ENCODE assay signal across 8 cellular contexts in the genomic region with DNA sequence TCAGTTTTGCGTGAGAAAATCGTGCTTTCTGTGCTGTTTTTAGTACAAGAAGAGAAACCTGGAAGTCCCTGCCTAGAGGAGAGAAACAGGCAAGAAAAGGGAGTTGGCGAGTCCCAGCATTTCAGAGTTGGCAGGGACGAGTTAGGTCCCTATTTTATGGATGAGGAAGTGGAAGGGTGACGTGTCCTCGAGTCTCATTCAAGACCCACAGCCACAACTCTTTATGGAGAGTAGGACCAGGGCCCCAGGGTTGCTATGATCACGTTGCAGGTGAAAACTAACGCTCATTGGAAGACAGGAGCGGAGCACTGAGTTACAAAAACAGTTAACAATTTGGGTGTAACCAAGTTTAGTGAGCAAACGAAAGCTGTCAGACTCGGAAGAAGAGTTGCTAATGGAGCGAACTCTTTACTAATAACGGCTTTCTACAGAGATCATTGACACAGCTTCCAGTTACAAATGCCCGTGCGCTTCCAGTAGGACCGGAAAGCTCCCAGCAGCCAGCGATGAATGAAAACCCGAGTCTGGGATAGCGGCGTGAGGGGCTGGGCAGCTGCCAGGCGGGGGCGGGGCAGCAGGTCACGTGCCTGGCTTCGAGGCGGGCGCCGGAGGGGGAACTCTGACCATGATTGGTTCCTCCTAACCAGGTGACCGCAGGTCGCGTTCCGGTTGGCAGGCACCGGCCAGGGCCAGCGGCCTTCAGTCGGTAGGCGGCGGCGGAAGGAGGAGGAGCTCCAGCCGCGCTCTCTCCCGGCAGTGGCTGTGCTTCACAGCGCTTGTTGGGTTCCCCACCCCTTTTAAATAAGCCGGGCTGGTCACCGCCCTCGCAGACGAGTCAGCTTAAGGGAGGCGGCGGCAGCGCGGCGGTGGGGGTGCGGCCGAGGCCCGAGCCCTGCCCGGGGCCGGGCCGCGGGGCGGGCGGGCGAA. TPM values are rescaled to one million over a fixed set of nuclear protein-coding genes. Genes with fewer than 3 reads are reported as not detected.
DNase-seq lines count a peak whose midpoint lies in the region; ATAC-seq and TF ChIP-seq lines count a peak whose summit lies in the region.

TSS of gene CCNYL1 (plus strand) at position 827 of the 927 bp plus-strand sequence. CDS start 257 bp downstream, outside the sequence.

- H3K9me3 ChIP-seq in CD8-positive, alpha-beta T cell (ENCODE audit: low read length): no peaks in the 10 kb centered on the region

- no peaks in the 10 kb centered on the region for H3K27me3 ChIP-seq in CD8-positive, alpha-beta T cell (ENCODE audit: insufficient read depth, low read length)

- no peaks in the 10 kb centered on the region for H3K27me3 Mint-ChIP-seq in CD8-positive, alpha-beta T cell (ENCODE audit: low read depth)
- no peaks in the 10 kb centered on the region for H3K27me3 Mint-ChIP-seq in effector memory CD8-positive, alpha-beta T cell

- intact Hi-C loops in CD8-positive, alpha-beta T cell (cut with DNase I, micrococcal nuclease): loop anchor here (1.0 to 10.0 kb wide), 13 partner anchors 56 to 1629 kb away; partner anchors contain the start of genes FZD5 (in 2 of the 2), KLF7 (in 2 of the 2), CREB1 (in 1 of the 2) and FASTKD2 (in 1 of the 2)

- CTCF ChIA-PET in CD8-positive, alpha-beta T cell (lab: Charles Lee): interaction anchor here (0.8 to 1.5 kb wide), 4 partner anchors 14 to 84 kb away, joined by 3 to 9 read pairs (median 4); no protein-coding TSS in a partner anchor

- H3K27ac ChIP-seq in CD8-positive, alpha-beta T cell (ENCODE audit: low read depth, low read length): peak within 1 kb of the TSS; percentile 71

- POLR2A ChIA-PET in CD8-positive, alpha-beta T cell (lab: Charles Lee): interaction anchor here (0.8 to 2.2 kb wide), 10 partner anchors 12 to 946 kb away, joined by 3 to 30 read pairs (median 4); partner anchors contain the start of genes CREB1, FASTKD2, FZD5 and MDH1B

- H3K4me3 Mint-ChIP-seq in CD8-positive, alpha-beta T cell: peak within 1 kb of the TSS; percentile 91
- H3K4me3 Mint-ChIP-seq in effector memory CD8-positive, alpha-beta T cell: peak within 1 kb of the TSS; percentile 95 to 97

- peaks cover 19% of the 10 kb centered on the region for H3K4me1 ChIP-seq in CD8-positive, alpha-beta T cell (ENCODE audit: insufficient read depth, low read length)

- no peaks in the 10 kb centered on the region for H3K36me3 ChIP-seq in CD8-positive, alpha-beta T cell (ENCODE audit: insufficient read depth, low read length)

- no peak for TF ChIP-seq CTCF in CD8-positive, alpha-beta T cell (IDR thresholded peaks at IDR 0.05)

- H3K4me3 ChIP-seq in CD8-positive, alpha-beta T cell (ENCODE audit: low read depth, low read length): peak within 1 kb of the TSS; percentile 97

- H3K4me1 Mint-ChIP-seq in CD8-positive, alpha-beta T cell (ENCODE audit: low read depth): peaks cover 22% of the 10 kb centered on the region
- peaks cover 10 to 25% of the 10 kb centered on the region in 2 donors for H3K4me1 Mint-ChIP-seq in effector memory CD8-positive, alpha-beta T cell (ENCODE audit: low read depth in 2 of 2)

- H3K9me3 Mint-ChIP-seq in CD8-positive, alpha-beta T cell: no peaks in the 10 kb centered on the region
- no peaks in the 10 kb centered on the region for H3K9me3 Mint-ChIP-seq in effector memory CD8-positive, alpha-beta T cell

- ATAC-seq in CD8-positive, alpha-beta T cell: peak; percentile 96
- ATAC-seq in GM19467 (IDR thresholded peaks at IDR 0.05; ENCODE audit: unreplicated experiment): peak; percentile 97
- peak; percentile 93 for ATAC-seq in effector memory CD8-positive, alpha-beta T cell (replicated peaks)

- H3K36me3 Mint-ChIP-seq in CD8-positive, alpha-beta T cell: peaks cover 6% of the 10 kb centered on the region
- peaks cover 16% of the 10 kb centered on the region for H3K36me3 Mint-ChIP-seq in effector memory CD8-positive, alpha-beta T cell (ENCODE audit: insufficient read depth)

- H3K27ac Mint-ChIP-seq in CD8-positive, alpha-beta T cell: peak within 1 kb of the TSS; percentile 86
- peak within 1 kb of the TSS; percentile 90 for H3K27ac Mint-ChIP-seq in effector memory CD8-positive, alpha-beta T cell

- DNase-seq in CD8-positive, alpha-beta T cell: peak; percentile 95 to 98 (median 97)
- DNase-seq in HS-27A (ENCODE audit: low read depth) (peak; percentile 76), NK-92 (lab: John Stamatoyannopoulos, UW; ENCODE audit: unreplicated experiment) (peak; percentile 92), medulla oblongata (ENCODE audit: extremely low spot score) (peak; percentile 98)
- peak; percentile 94 to 97 for DNase-seq in activated CD8-positive, alpha-beta memory T cell treated with anti-CD3 and anti-CD28 coated beads for 4 hours (ENCODE audit: low read depth in 2 of 2)
- DNase-seq in effector memory CD8-positive, alpha-beta T cell: peak; percentile 96 to 97 (median 96)
- peak; percentile 95 for DNase-seq in stimulated activated CD8-positive, alpha-beta memory T cell treated with anti-CD3 and anti-CD28 coated beads, Interleukin-12 subunit alpha, Interleukin-12 subunit beta, amount 100 ng/mL, for 1 hour (ENCODE audit: low read depth)

RNA-seq across cellular contexts. Expression of gene CCNYL1, which starts in this region (rescaled TPM):
- total RNA-seq in CD8-positive, alpha-beta T cell: 10 to 100 TPM; 12.0 to 12.3 TPM

Comparison
In these comparisons a context has a peak if more than half of its experiments do, and no peak if none do; other contexts are left out.
1. Peak in every context shown above with its lines: DNase-seq, ATAC-seq, H3K4me3 ChIP-seq and H3K27ac ChIP-seq.